In the genomic region with DNA sequence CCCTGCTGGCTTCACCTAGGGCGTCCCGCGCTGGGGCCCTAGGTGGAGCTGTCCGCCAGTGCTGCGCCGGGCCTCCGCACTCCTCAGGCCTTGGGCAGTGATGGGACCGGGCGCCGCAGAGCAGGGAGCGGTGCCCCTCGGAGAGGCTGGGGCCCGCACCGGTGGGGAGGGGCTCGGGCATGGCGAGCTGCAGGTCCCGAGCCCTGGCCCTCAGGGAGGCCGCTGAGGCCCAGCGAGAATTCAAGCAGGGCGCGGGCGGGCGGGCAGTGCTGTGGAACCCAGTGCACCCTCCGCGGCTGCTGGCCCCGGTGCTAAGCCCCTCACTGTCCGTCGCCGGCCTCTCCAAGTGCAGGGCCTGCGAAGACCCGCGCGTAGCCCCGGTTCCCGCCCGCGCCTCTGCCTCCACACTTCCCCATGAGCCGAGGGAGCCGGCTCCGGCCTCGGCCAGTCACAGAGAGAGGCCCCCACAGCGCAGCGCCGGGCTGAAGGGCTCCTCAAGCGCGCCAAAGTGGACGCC, we compare ENCODE assay signal across 2 cellular contexts.
TF ChIP-seq lines count a peak whose summit lies in the region.

No MANE protein-coding gene starts in this region.

TF ChIP-seq in GM23338, 12 proteins besides CTCF, POLR2A, EP300 and RAD21 (continued from another document):
- TF ChIP-seq, protein P1, sequence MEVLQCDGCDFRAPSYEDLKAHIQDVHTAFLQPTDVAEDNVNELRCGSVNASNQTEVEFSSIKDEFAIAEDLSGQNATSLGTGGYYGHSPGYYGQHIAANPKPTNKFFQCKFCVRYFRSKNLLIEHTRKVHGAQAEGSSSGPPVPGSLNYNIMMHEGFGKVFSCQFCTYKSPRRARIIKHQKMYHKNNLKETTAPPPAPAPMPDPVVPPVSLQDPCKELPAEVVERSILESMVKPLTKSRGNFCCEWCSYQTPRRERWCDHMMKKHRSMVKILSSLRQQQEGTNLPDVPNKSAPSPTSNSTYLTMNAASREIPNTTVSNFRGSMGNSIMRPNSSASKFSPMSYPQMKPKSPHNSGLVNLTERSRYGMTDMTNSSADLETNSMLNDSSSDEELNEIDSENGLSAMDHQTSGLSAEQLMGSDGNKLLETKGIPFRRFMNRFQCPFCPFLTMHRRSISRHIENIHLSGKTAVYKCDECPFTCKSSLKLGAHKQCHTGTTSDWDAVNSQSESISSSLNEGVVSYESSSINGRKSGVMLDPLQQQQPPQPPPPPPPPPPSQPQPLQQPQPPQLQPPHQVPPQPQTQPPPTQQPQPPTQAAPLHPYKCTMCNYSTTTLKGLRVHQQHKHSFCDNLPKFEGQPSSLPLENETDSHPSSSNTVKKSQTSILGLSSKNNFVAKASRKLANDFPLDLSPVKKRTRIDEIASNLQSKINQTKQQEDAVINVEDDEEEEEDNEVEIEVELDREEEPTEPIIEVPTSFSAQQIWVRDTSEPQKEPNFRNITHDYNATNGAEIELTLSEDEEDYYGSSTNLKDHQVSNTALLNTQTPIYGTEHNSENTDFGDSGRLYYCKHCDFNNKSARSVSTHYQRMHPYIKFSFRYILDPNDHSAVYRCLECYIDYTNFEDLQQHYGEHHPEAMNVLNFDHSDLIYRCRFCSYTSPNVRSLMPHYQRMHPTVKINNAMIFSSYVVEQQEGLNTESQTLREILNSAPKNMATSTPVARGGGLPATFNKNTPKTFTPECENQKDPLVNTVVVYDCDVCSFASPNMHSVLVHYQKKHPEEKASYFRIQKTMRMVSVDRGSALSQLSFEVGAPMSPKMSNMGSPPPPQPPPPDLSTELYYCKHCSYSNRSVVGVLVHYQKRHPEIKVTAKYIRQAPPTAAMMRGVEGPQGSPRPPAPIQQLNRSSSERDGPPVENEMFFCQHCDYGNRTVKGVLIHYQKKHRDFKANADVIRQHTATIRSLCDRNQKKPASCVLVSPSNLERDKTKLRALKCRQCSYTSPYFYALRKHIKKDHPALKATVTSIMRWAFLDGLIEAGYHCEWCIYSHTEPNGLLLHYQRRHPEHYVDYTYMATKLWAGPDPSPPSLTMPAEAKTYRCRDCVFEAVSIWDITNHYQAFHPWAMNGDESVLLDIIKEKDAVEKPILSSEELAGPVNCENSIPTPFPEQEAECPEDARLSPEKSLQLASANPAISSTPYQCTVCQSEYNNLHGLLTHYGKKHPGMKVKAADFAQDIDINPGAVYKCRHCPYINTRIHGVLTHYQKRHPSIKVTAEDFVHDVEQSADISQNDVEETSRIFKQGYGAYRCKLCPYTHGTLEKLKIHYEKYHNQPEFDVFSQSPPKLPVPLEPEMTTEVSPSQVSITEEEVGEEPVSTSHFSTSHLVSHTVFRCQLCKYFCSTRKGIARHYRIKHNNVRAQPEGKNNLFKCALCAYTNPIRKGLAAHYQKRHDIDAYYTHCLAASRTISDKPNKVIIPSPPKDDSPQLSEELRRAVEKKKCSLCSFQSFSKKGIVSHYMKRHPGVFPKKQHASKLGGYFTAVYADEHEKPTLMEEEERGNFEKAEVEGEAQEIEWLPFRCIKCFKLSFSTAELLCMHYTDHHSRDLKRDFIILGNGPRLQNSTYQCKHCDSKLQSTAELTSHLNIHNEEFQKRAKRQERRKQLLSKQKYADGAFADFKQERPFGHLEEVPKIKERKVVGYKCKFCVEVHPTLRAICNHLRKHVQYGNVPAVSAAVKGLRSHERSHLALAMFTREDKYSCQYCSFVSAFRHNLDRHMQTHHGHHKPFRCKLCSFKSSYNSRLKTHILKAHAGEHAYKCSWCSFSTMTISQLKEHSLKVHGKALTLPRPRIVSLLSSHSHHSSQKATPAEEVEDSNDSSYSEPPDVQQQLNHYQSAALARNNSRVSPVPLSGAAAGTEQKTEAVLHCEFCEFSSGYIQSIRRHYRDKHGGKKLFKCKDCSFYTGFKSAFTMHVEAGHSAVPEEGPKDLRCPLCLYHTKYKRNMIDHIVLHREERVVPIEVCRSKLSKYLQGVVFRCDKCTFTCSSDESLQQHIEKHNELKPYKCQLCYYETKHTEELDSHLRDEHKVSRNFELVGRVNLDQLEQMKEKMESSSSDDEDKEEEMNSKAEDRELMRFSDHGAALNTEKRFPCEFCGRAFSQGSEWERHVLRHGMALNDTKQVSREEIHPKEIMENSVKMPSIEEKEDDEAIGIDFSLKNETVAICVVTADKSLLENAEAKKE (CRISPR knock-in tag; IDR thresholded peaks at IDR 0.05), result no peak

TF ChIP-seq in WTC11, 78 proteins besides CTCF, POLR2A, EP300 and RAD21 (continued from another document):
- TF ChIP-seq ZNF219 (CRISPR knock-in tag; IDR thresholded peaks at IDR 0.05; ENCODE audit: borderline replicate concordance), result no peak
- no peak for TF ChIP-seq PRRX2 (CRISPR knock-in tag; IDR thresholded peaks at IDR 0.05)
- TF ChIP-seq, protein P2, sequence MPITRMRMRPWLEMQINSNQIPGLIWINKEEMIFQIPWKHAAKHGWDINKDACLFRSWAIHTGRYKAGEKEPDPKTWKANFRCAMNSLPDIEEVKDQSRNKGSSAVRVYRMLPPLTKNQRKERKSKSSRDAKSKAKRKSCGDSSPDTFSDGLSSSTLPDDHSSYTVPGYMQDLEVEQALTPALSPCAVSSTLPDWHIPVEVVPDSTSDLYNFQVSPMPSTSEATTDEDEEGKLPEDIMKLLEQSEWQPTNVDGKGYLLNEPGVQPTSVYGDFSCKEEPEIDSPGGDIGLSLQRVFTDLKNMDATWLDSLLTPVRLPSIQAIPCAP (CRISPR knock-in tag; IDR thresholded peaks at IDR 0.05), result no peak
- no peak for TF ChIP-seq TEAD1 (CRISPR knock-in tag; IDR thresholded peaks at IDR 0.05)
- no peak for TF ChIP-seq SMAD4 (CRISPR knock-in tag; IDR thresholded peaks at IDR 0.05)
- TF ChIP-seq, protein P3, sequence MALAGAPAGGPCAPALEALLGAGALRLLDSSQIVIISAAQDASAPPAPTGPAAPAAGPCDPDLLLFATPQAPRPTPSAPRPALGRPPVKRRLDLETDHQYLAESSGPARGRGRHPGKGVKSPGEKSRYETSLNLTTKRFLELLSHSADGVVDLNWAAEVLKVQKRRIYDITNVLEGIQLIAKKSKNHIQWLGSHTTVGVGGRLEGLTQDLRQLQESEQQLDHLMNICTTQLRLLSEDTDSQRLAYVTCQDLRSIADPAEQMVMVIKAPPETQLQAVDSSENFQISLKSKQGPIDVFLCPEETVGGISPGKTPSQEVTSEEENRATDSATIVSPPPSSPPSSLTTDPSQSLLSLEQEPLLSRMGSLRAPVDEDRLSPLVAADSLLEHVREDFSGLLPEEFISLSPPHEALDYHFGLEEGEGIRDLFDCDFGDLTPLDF (CRISPR knock-in tag; IDR thresholded peaks at IDR 0.05), result no peak
- TF ChIP-seq, protein P4, sequence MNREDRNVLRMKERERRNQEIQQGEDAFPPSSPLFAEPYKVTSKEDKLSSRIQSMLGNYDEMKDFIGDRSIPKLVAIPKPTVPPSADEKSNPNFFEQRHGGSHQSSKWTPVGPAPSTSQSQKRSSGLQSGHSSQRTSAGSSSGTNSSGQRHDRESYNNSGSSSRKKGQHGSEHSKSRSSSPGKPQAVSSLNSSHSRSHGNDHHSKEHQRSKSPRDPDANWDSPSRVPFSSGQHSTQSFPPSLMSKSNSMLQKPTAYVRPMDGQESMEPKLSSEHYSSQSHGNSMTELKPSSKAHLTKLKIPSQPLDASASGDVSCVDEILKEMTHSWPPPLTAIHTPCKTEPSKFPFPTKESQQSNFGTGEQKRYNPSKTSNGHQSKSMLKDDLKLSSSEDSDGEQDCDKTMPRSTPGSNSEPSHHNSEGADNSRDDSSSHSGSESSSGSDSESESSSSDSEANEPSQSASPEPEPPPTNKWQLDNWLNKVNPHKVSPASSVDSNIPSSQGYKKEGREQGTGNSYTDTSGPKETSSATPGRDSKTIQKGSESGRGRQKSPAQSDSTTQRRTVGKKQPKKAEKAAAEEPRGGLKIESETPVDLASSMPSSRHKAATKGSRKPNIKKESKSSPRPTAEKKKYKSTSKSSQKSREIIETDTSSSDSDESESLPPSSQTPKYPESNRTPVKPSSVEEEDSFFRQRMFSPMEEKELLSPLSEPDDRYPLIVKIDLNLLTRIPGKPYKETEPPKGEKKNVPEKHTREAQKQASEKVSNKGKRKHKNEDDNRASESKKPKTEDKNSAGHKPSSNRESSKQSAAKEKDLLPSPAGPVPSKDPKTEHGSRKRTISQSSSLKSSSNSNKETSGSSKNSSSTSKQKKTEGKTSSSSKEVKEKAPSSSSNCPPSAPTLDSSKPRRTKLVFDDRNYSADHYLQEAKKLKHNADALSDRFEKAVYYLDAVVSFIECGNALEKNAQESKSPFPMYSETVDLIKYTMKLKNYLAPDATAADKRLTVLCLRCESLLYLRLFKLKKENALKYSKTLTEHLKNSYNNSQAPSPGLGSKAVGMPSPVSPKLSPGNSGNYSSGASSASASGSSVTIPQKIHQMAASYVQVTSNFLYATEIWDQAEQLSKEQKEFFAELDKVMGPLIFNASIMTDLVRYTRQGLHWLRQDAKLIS (CRISPR knock-in tag; IDR thresholded peaks at IDR 0.05; ENCODE audit: borderline replicate concordance), result no peak
- no peak for TF ChIP-seq NR2C2 (CRISPR knock-in tag; IDR thresholded peaks at IDR 0.05)
- TF ChIP-seq MYBL2 (CRISPR knock-in tag; IDR thresholded peaks at IDR 0.05), result no peak
